8 cellular contexts compared by ENCODE assay signal in genomic region chr4:109815151-109816081, GRCh38. TPM values are rescaled to one million over a fixed set of nuclear protein-coding genes. Genes with fewer than 3 reads are reported as not detected.
DNase-seq lines count a peak whose midpoint lies in the region; ATAC-seq lines count a peak whose summit lies in the region.

Gene GAR1, plus strand, starts transcription at chr4:109815762. Its CDS starts 403 bp downstream, at chr4:109816165.

- peaks cover 44% of the 10 kb centered on the region for H3K36me3 Mint-ChIP-seq in activated CD4-positive, alpha-beta T cell treated with anti-CD3 and anti-CD28 coated beads, Interleukin-2, amount 10 ng/mL, durations not matched to agents 7 days and 5 days (ENCODE audit: low read depth)

- DNase-seq in NCI-H69 (lab: John Stamatoyannopoulos, UW) (peak; percentile 91), dedifferentiated amniotic fluid mesenchymal stem cell (ENCODE audit: extremely low spot score) (peak; percentile 92), left lobe of liver (ENCODE audit: low spot score) (peak; percentile 93)
- DNase-seq in activated CD4-positive, alpha-beta T cell treated with anti-CD3 and anti-CD28 coated beads, Interleukin-2, amount 10 ng/mL, durations not matched to agents 7 days and 5 days: peak; percentile 95
- peak; percentile 80 for DNase-seq in stimulated activated CD4-positive, alpha-beta T cell treated with anti-CD3 and anti-CD28 coated beads, Interleukin-2, amount 100 ng/mL, for 4 hours (ENCODE audit: low read depth)

- no peaks in the 10 kb centered on the region for H3K9me3 Mint-ChIP-seq in activated CD4-positive, alpha-beta T cell treated with anti-CD3 and anti-CD28 coated beads, Interleukin-2, amount 10 ng/mL, durations not matched to agents 7 days and 5 days

- H3K4me3 Mint-ChIP-seq in activated CD4-positive, alpha-beta T cell treated with anti-CD3 and anti-CD28 coated beads, Interleukin-2, amount 10 ng/mL, durations not matched to agents 7 days and 5 days: peak within 1 kb of the TSS; percentile 97

- peaks cover 10% of the 10 kb centered on the region; the same call in 1 of the 2 replicates for H4K20me1 ChIP-seq in BLaER1

- POLR2A ChIA-PET in activated CD4-positive, alpha-beta T cell treated with anti-CD3 and anti-CD28 coated beads, Interleukin-2, amount 10 ng/mL, durations not matched to agents 7 days and 5 days (lab: Charles Lee): interaction anchor here (0.5 kb wide), 1 partner anchor 213 kb away, joined by 3 read pairs; no protein-coding TSS in a partner anchor

- no peaks in the 10 kb centered on the region for H3K27me3 ChIP-seq in BLaER1

- no peaks in the 10 kb centered on the region for H3K27me3 Mint-ChIP-seq in activated CD4-positive, alpha-beta T cell treated with anti-CD3 and anti-CD28 coated beads, Interleukin-2, amount 10 ng/mL, durations not matched to agents 7 days and 5 days

- peak within 1 kb of the TSS; percentile 84 for H3K27ac ChIP-seq in BLaER1

- peak within 1 kb of the TSS; percentile 90 for H3K4me3 ChIP-seq in BLaER1

- CTCF ChIA-PET in activated CD4-positive, alpha-beta T cell treated with anti-CD3 and anti-CD28 coated beads, Interleukin-2, amount 10 ng/mL, durations not matched to agents 7 days and 5 days (lab: Charles Lee): interaction anchor here (0.6 to 1.3 kb wide), 2 partner anchors 16 to 455 kb away, joined by 3 to 4 read pairs; no protein-coding TSS in a partner anchor

- H3K4me1 ChIP-seq in BLaER1: peaks cover 28% of the 10 kb centered on the region

- H3K27ac Mint-ChIP-seq in activated CD4-positive, alpha-beta T cell treated with anti-CD3 and anti-CD28 coated beads, Interleukin-2, amount 10 ng/mL, durations not matched to agents 7 days and 5 days: peak within 1 kb of the TSS; percentile 98

- H3K4me2 ChIP-seq in BLaER1: peak within 1 kb of the TSS; percentile 74

- peak within 1 kb of the TSS; percentile 88 for H3K9ac ChIP-seq in BLaER1

- H3K9me3 ChIP-seq in BLaER1: no peaks in the 10 kb centered on the region

- H3K4me1 Mint-ChIP-seq in activated CD4-positive, alpha-beta T cell treated with anti-CD3 and anti-CD28 coated beads, Interleukin-2, amount 10 ng/mL, durations not matched to agents 7 days and 5 days: peaks cover 62% of the 10 kb centered on the region

- H3K36me3 ChIP-seq in BLaER1: peaks cover 32% of the 10 kb centered on the region

- ATAC-seq in GM19328 (IDR thresholded peaks at IDR 0.05; ENCODE audit: unreplicated experiment) (peak; percentile 99), HG03520 (IDR thresholded peaks at IDR 0.05; ENCODE audit: unreplicated experiment) (peak; percentile 99), left lobe of liver (peak; percentile 99)

RNA-seq across cellular contexts. Expression of gene GAR1, which starts in this region (rescaled TPM):
- total RNA-seq in activated CD4-positive, alpha-beta T cell treated with anti-CD3 and anti-CD28 coated beads, Interleukin-2, amount 10 ng/mL, durations not matched to agents 7 days and 5 days: 10 to 100 TPM; 23.6 to 24.3 TPM
- total RNA-seq in left lobe of liver: 3.6 TPM

Comparison
In these comparisons a context has a peak if more than half of its experiments do, and no peak if none do; other contexts are left out.
1. Peak in every context shown above with its lines: DNase-seq, ATAC-seq, H3K4me3 ChIP-seq and H3K27ac ChIP-seq.